In the genomic region with DNA sequence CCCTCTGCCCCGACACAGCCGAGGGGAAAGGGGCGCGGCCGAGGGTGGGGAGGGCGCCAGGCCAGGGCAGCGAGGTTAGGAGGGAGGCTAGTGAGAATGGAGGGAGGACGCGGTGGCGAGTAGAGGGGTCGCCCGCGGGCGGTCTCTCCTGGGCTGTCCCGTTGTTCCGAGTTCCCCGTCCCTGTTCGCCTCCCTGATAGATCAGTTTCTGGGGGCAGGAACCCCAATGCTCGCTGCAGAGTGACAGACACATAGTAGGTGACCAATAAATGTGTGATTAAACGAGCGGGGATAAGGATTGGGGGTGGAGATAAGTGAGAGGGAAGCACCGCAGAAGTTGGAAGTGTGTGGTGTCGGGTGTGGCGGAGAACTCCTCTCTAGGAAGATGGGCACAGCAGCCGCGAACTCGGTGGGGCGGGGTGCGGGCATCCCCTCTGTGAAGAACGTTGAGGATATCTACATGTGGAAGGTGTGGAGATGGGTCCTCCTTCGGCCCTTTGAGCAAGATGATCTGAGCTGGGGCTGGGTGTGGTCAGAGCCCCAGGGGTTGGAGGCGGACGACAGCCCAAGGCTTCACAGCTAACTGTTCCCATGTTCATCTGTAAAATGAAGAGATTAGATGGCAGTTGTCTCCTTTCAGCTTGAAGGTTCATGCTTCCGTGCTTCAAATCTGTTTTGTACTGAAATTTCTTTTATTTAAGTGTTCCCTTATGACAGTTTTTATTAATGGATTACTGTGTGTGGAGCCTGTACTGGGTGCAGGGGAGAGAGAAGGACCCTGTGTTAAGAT, we compare ENCODE assay signal across 7 cellular contexts. TPM values are rescaled to one million over a fixed set of nuclear protein-coding genes. Genes with fewer than 3 reads are reported as not detected.
DNase-seq lines count a peak whose midpoint lies in the region; ATAC-seq and TF ChIP-seq lines count a peak whose summit lies in the region.

No MANE protein-coding gene starts in this region.

- TF ChIP-seq POLR2A in Raji (IDR thresholded peaks at IDR 0.05; ENCODE audit: insufficient read depth, low read depth, low read length): peak; percentile 44; the same call in 1 of the 2 replicates

- H3K9me3 ChIP-seq in ES-I3 (ENCODE audit: control insufficient read depth, insufficient read depth, low read length) (no peaks in the 10 kb centered on the region), HAP-1 (no peaks in the 10 kb centered on the region)

- H3K4me1 Mint-ChIP-seq in naive thymus-derived CD8-positive, alpha-beta T cell: peaks cover 23 to 58% (median 53%) of the 10 kb centered on the region in 4 donors

- H3K36me3 Mint-ChIP-seq in naive thymus-derived CD8-positive, alpha-beta T cell: no peaks in the 10 kb centered on the region

- no peaks in the 10 kb centered on the region for H3K27me3 ChIP-seq in HAP-1 (ENCODE audit: low read depth)

- peak overlapping the region; percentile 28 to 93 (median 82) for H3K27ac Mint-ChIP-seq in naive thymus-derived CD8-positive, alpha-beta T cell

- H3K36me3 ChIP-seq in ES-I3 (ENCODE audit: insufficient read depth, low read length) (no peaks in the 10 kb centered on the region), HAP-1 (replicated peaks) (no peaks in the 10 kb centered on the region)

- no peak for ATAC-seq in naive thymus-derived CD8-positive, alpha-beta T cell

- H3K4me1 ChIP-seq in ES-I3 (ENCODE audit: insufficient read depth, low read length) (peaks cover 54% of the 10 kb centered on the region), HAP-1 (peaks cover 30% of the 10 kb centered on the region)

- DNase-seq in HAP-1 (ENCODE audit: low spot score in 2 of 2): peak; percentile 35 to 45
- no peak for DNase-seq in epithelial cell of proximal tubule (ENCODE audit: low read depth)
- no peak for DNase-seq in naive thymus-derived CD8-positive, alpha-beta T cell
- DNase-seq in GM13976 (ENCODE audit: low spot score): no peak
- DNase-seq in SIG-M5 (lab: John Stamatoyannopoulos, UW): no peak

- no peaks in the 10 kb centered on the region for H3K9me3 Mint-ChIP-seq in naive thymus-derived CD8-positive, alpha-beta T cell

- peak overlapping the region; percentile 66 for H3K9ac ChIP-seq in ES-I3 (ENCODE audit: low read depth, low read length)

- peak overlapping the region; percentile 82 to 95 (median 90) for H3K4me3 Mint-ChIP-seq in naive thymus-derived CD8-positive, alpha-beta T cell

- POLR2A ChIA-PET in naive thymus-derived CD8-positive, alpha-beta T cell (lab: Charles Lee): interaction anchor here (1.3 to 1.8 kb wide), 3 partner anchors 10 to 25 kb away, joined by 4 to 6 read pairs (median 5); a partner anchor contains a TSS

- no peaks in the 10 kb centered on the region for H3K27me3 Mint-ChIP-seq in naive thymus-derived CD8-positive, alpha-beta T cell

- in situ Hi-C loops in HAP-1 (cut with MboI; ENCODE audit: low sequenced_read_pairs): no loop called here
- in situ Hi-C loops in GM13976 (cut with MboI; ENCODE audit: low sequenced_read_pairs, unreplicated experiment): no loop called here

- H3K4me3 ChIP-seq in HAP-1 (peak overlapping the region; percentile 61), epithelial cell of proximal tubule (ENCODE audit: low read depth, low read length) (peak overlapping the region; percentile 89)

- no peak for TF ChIP-seq CTCF in epithelial cell of proximal tubule (conservative IDR thresholded peaks at IDR 0.05; ENCODE audit: low read depth, low read length)
- no peak for TF ChIP-seq CTCF in GM13976 (IDR thresholded peaks at IDR 0.05; ENCODE audit: borderline replicate concordance, control extremely low read depth, extremely low read depth, insufficient read depth, missing control alignments)

RNA-seq across cellular contexts. Expression of a gene that starts 0.7 kb away (rescaled TPM):
- 4.8 and 8.6 TPM in 2 replicates for total RNA-seq in epithelial cell of proximal tubule
- total RNA-seq in naive thymus-derived CD8-positive, alpha-beta T cell: 1 to 10 TPM; 5.6 to 5.9 TPM
- 1 to 10 TPM; 1.5 to 7.6 (median 3.1) TPM for polyA plus RNA-seq in naive thymus-derived CD8-positive, alpha-beta T cell

RNA-seq across cellular contexts. Expression of a gene that starts 11.2 kb away (rescaled TPM):
- 127 and 218 TPM in 2 replicates for total RNA-seq in epithelial cell of proximal tubule
- total RNA-seq in naive thymus-derived CD8-positive, alpha-beta T cell: 100 to 1,000 TPM; 104 to 108 TPM
- 10 to 100 TPM; 39.8 to 73.0 (median 49.8) TPM for polyA plus RNA-seq in naive thymus-derived CD8-positive, alpha-beta T cell

RNA-seq across cellular contexts. Expression of a gene that starts 38.4 kb away (rescaled TPM):
- total RNA-seq in epithelial cell of proximal tubule: 6.1 and 9.1 TPM in 2 replicates
- total RNA-seq in naive thymus-derived CD8-positive, alpha-beta T cell: under 1 TPM in 1 of 2 experiments, not detected in 1; 0.29 TPM
- polyA plus RNA-seq in naive thymus-derived CD8-positive, alpha-beta T cell: not detected

RNA-seq across cellular contexts. Expression of a gene that starts 56.4 kb away (rescaled TPM):
- total RNA-seq in epithelial cell of proximal tubule: 5.5 and 22.1 TPM in 2 replicates
- 10 to 100 TPM in 1 of 2 experiments, 1 to 10 TPM in 1; 9.8 to 12.8 TPM for total RNA-seq in naive thymus-derived CD8-positive, alpha-beta T cell
- 1 to 10 TPM; 2.1 to 4.6 (median 3.5) TPM for polyA plus RNA-seq in naive thymus-derived CD8-positive, alpha-beta T cell

RNA-seq across cellular contexts. Expression of a gene that starts 56.6 kb away (rescaled TPM):
- total RNA-seq in epithelial cell of proximal tubule: 45.4 and 60.3 TPM in 2 replicates
- 10 to 100 TPM; 13.8 to 16.0 TPM for total RNA-seq in naive thymus-derived CD8-positive, alpha-beta T cell
- polyA plus RNA-seq in naive thymus-derived CD8-positive, alpha-beta T cell: 10 to 100 TPM; 17.8 to 34.3 (median 33.5) TPM

Comparison
In these comparisons a context has a peak if more than half of its experiments do, and no peak if none do; other contexts are left out.
1. DNase-seq: peak in HAP-1 (2 of 2); none in epithelial cell of proximal tubule (single experiment), naive thymus-derived CD8-positive, alpha-beta T cell (0 of 10), GM13976 (single experiment) and SIG-M5 (single experiment).